In the genomic region with DNA sequence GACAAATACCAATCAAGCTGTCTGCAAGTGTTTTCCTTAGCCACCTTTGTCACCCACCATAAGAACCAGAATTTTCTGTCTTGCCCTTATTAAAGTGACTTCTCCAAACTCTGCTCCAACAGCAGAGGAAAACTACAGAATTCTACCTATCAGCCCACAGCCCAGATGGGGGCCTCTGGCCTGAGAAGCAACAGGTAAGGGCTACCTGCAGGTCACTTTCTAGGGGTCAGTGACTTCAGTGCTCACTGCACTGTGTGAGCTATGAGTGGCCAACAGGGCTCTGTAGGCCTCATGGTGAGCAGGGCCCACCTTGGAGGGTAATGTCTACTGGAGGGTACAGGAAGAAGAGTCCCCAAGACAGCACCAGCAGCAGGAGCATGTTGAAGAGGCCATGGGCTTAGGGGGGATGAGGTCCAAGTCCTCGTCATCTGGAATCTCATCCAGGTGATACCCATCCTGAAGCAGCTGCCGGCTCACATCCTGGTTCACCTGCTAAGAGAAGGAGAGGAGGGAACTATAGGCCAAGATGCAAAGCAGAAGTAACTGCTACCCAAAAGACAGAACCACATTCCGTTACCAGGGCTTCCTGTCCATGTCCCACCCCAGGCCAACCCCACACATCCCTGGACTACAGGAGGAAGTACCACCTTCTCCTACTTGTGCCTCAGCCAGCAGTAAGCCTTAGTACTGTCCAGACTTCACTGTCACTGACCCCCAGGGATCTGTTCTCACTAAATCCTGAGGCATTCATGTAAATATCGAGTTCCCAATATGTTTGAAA, we compare ENCODE assay signal across 13 cellular contexts. TPM values are rescaled to one million over a fixed set of nuclear protein-coding genes. Genes with fewer than 3 reads are reported as not detected.
DNase-seq lines count a peak whose midpoint lies in the region; ATAC-seq and TF ChIP-seq lines count a peak whose summit lies in the region.
"Had no signal": no experiment of that assay in that cellular context is flagged by ENCODE, and none has a peak within 500 bp of the region (broad histone marks: within the 10 kb centered on the region; RNA-seq: fewer than 3 reads in every experiment).

No MANE protein-coding gene starts in this region.

- H3K9ac ChIP-seq in HCT116 (ENCODE audit: low read length): no peak overlapping the region

- peaks cover 19% of the 10 kb centered on the region for H3K79me2 ChIP-seq in HCT116 (ENCODE audit: insufficient read depth, low read length)

- CTCF ChIA-PET in activated CD4-positive, alpha-beta T cell treated with anti-CD3 and anti-CD28 coated beads for 36 hours (lab: Charles Lee): interaction anchor here (0.7 to 6.1 kb wide), 50 partner anchors 8 to 362 kb away, joined by 3 to 64 read pairs (median 5); partner anchors contain the start of genes ARID3B, COX5A, CPLX3 and MPI
- CTCF ChIA-PET in HCT116 (lab: Charles Lee): interaction anchor here (0.7 to 2.5 kb wide), 24 partner anchors 7 to 406 kb away, joined by 3 to 32 read pairs (median 5); partner anchors contain the start of genes MPI, SCAMP2 and ULK3

- H3K4me1 ChIP-seq in HCT116 (ENCODE audit: control insufficient read depth in 1 of 2, insufficient read depth in 2 of 2, low read length in 2 of 2) (peaks cover 8 to 15% of the 10 kb centered on the region in 2 experiments; a peak in 2 of 4 replicates), spleen (peaks cover 26 to 92% (median 81%) of the 10 kb centered on the region in 6 donors)

- H3K9me3 ChIP-seq in HCT116 (ENCODE audit: control insufficient read depth in 1 of 2, insufficient read depth in 1 of 2, low read depth in 1 of 2, low read length in 2 of 2): no peaks in the 10 kb centered on the region
- H3K9me3 ChIP-seq in spleen: no peaks in the 10 kb centered on the region

- H3K4me2 ChIP-seq in HCT116 (ENCODE audit: low read length): no peak overlapping the region

- no peak overlapping the region for H3K4me3 Mint-ChIP-seq in activated CD4-positive, alpha-beta T cell treated with anti-CD3 and anti-CD28 coated beads for 36 hours
- H3K4me3 Mint-ChIP-seq in activated T-helper 1 cell treated with anti-CD3 and anti-CD28 coated beads, Interleukin-12 subunit alpha, Interleukin-12 subunit beta, Interleukin-2, Interleukin-4 antibody, amounts not matched to agents 30 ng/mL and 10 ng/mL and 1 ng/mL, durations not matched to agents 14 hours and 24 hours and 36 hours: no peak overlapping the region
- H3K4me3 Mint-ChIP-seq: activated naive CD8-positive, alpha-beta T cell; WTC11 had no signal

- RAD21 ChIA-PET in HCT116 (lab: Charles Lee; ENCODE audit: low non-redundant PET in 1 of 2, low total read pairs in 2 of 2, uncharacterized antibody in 2 of 2, unreplicated experiment in 2 of 2): interaction anchor here (0.6 to 1.1 kb wide), 5 partner anchors 18 to 132 kb away, joined by 3 to 5 read pairs (median 3); partner anchors contain the start of gene ULK3 (in 1 of the 2)

- DNase-seq in activated CD4-positive, alpha-beta T cell treated with anti-CD3 and anti-CD28 coated beads for 36 hours: no peak
- DNase-seq in activated CD4-positive, alpha-beta T cell treated with anti-CD3 and anti-CD28 coated beads for 4 hours: no peak
- DNase-seq in HCT116 (ENCODE audit: low read depth, low spot score) (no peak), spleen (peak; percentile 63), GM19238 (ENCODE audit: insufficient read length, low spot score) (no peak), SHP77 treated with DMSO at 0.1 percent for 48 hours (lab: John Stamatoyannopoulos, UW) (no peak)
- no peak for DNase-seq in activated T-helper 1 cell treated with anti-CD3 and anti-CD28 coated beads, Interleukin-12 subunit alpha, Interleukin-12 subunit beta, Interleukin-2, Interleukin-4 antibody, amounts not matched to agents 30 ng/mL and 10 ng/mL and 1 ng/mL, durations not matched to agents 14 hours and 24 hours and 36 hours (ENCODE audit: low spot score)
- DNase-seq: kidney, occipital lobe had no signal

- H3K4me1 Mint-ChIP-seq in activated CD4-positive, alpha-beta T cell treated with anti-CD3 and anti-CD28 coated beads for 36 hours: peaks cover 40% of the 10 kb centered on the region
- peaks cover 56% of the 10 kb centered on the region for H3K4me1 Mint-ChIP-seq in activated T-helper 1 cell treated with anti-CD3 and anti-CD28 coated beads, Interleukin-12 subunit alpha, Interleukin-12 subunit beta, Interleukin-2, Interleukin-4 antibody, amounts not matched to agents 30 ng/mL and 10 ng/mL and 1 ng/mL, durations not matched to agents 14 hours and 24 hours and 36 hours (ENCODE audit: low read depth)

- 54 to 75% (median 59%) methylated on average over 4 of the region's 4 CpGs for WGBS in spleen, 5 donors

- H3K27ac Mint-ChIP-seq in activated CD4-positive, alpha-beta T cell treated with anti-CD3 and anti-CD28 coated beads for 36 hours: peak overlapping the region; percentile 47
- H3K27ac Mint-ChIP-seq in activated T-helper 1 cell treated with anti-CD3 and anti-CD28 coated beads, Interleukin-12 subunit alpha, Interleukin-12 subunit beta, Interleukin-2, Interleukin-4 antibody, amounts not matched to agents 30 ng/mL and 10 ng/mL and 1 ng/mL, durations not matched to agents 14 hours and 24 hours and 36 hours: peak overlapping the region; percentile 15
- H3K27ac Mint-ChIP-seq: activated naive CD8-positive, alpha-beta T cell had no signal

- H3K4me3 ChIP-seq in HCT116 (replicated peaks in 1 of 2; ENCODE audit: low read depth in 1 of 2, low read length in 2 of 2) (no peak overlapping the region), spleen (no peak overlapping the region)

- no peak for ATAC-seq in activated CD4-positive, alpha-beta T cell treated with anti-CD3 and anti-CD28 coated beads for 36 hours
- ATAC-seq in HCT116 (no peak), GM19324 (IDR thresholded peaks at IDR 0.05; ENCODE audit: low FRiP score, unreplicated experiment) (no peak)

- peaks cover 44% of the 10 kb centered on the region for H3K36me3 Mint-ChIP-seq in activated CD4-positive, alpha-beta T cell treated with anti-CD3 and anti-CD28 coated beads for 36 hours (ENCODE audit: low read depth)
- H3K36me3 Mint-ChIP-seq in activated T-helper 1 cell treated with anti-CD3 and anti-CD28 coated beads, Interleukin-12 subunit alpha, Interleukin-12 subunit beta, Interleukin-2, Interleukin-4 antibody, amounts not matched to agents 30 ng/mL and 10 ng/mL and 1 ng/mL, durations not matched to agents 14 hours and 24 hours and 36 hours (ENCODE audit: low read depth): peaks cover 38% of the 10 kb centered on the region

- no peaks in the 10 kb centered on the region for H3K27me3 ChIP-seq in HCT116 (ENCODE audit: insufficient read depth, low read length)
- H3K27me3 ChIP-seq in spleen (replicated peaks in 1 of 7): no peaks in the 10 kb centered on the region

- no TSS peak for BruUV-seq in HCT116 (replicated peaks; lab: Mats Ljungman, UMichigan)

- POLR2A ChIA-PET in activated CD4-positive, alpha-beta T cell treated with anti-CD3 and anti-CD28 coated beads for 36 hours (lab: Charles Lee): no interaction called here
- POLR2A ChIA-PET in HCT116 (lab: Charles Lee): interaction anchor here (1.1 to 1.4 kb wide), 2 partner anchors 8 to 35 kb away, joined by 3 to 5 read pairs; partner anchors contain the start of gene COX5A

- no peaks in the 10 kb centered on the region for H3K27me3 Mint-ChIP-seq in activated CD4-positive, alpha-beta T cell treated with anti-CD3 and anti-CD28 coated beads for 36 hours
- H3K27me3 Mint-ChIP-seq in activated T-helper 1 cell treated with anti-CD3 and anti-CD28 coated beads, Interleukin-12 subunit alpha, Interleukin-12 subunit beta, Interleukin-2, Interleukin-4 antibody, amounts not matched to agents 30 ng/mL and 10 ng/mL and 1 ng/mL, durations not matched to agents 14 hours and 24 hours and 36 hours (ENCODE audit: insufficient read depth): no peaks in the 10 kb centered on the region
- H3K27me3 Mint-ChIP-seq: activated naive CD8-positive, alpha-beta T cell had no signal

- intact Hi-C loops in activated CD4-positive, alpha-beta T cell treated with anti-CD3 and anti-CD28 coated beads for 36 hours (cut with DNase I, micrococcal nuclease): loop anchor here in 1 of 2 experiments (5.0 kb wide), 2 partner anchors 265 to 285 kb away; partner anchors contain the start of gene CLK3
- intact Hi-C loops in HCT116 (cut with micrococcal nuclease): no loop called here
- intact Hi-C loops in activated T-helper 1 cell treated with anti-CD3 and anti-CD28 coated beads, Interleukin-12 subunit alpha, Interleukin-12 subunit beta, Interleukin-2, Interleukin-4 antibody, amounts not matched to agents 30 ng/mL and 10 ng/mL and 1 ng/mL, durations not matched to agents 14 hours and 24 hours and 36 hours (cut with micrococcal nuclease): no loop called here
- intact Hi-C loops in spleen (cut with DNase I; ENCODE audit: low total_unique reads): loop anchor here (5.0 kb wide), 1 partner anchor 60 kb away; the partner anchor contains the start of gene ULK3

- H3K9me2 ChIP-seq in HCT116 (ENCODE audit: insufficient read depth): no peaks in the 10 kb centered on the region

- TF ChIP-seq CTCF in HCT116 (IDR thresholded peaks at IDR 0.05 in 2 of 3, conservative IDR thresholded peaks at IDR 0.05 in 1 of 3; ENCODE audit: borderline replicate concordance in 1 of 3, insufficient read depth in 1 of 3, low read depth in 2 of 3, low read length in 2 of 3) (no peak), spleen (IDR thresholded peaks at IDR 0.05 in 8 of 11, conservative IDR thresholded peaks at IDR 0.05 in 3 of 11) (no peak)

- H3K36me3 ChIP-seq in HCT116 (ENCODE audit: control insufficient read depth in 1 of 2, insufficient read depth in 2 of 2, low read length in 2 of 2) (peaks cover 11 to 35% of the 10 kb centered on the region in 2 experiments; a peak in 3 of 4 replicates), spleen (peaks cover 0 to 75% (median 52%) of the 10 kb centered on the region in 6 donors)

- no peaks in the 10 kb centered on the region; the same call in 1 of the 2 replicates for H4K20me1 ChIP-seq in HCT116 (ENCODE audit: insufficient read depth)

- TF ChIP-seq POLR2A in HCT116 (IDR thresholded peaks at IDR 0.05; ENCODE audit: borderline replicate concordance, extremely low read depth, insufficient read depth, insufficient read length): no peak
- TF ChIP-seq POLR2A in spleen (IDR thresholded peaks at IDR 0.05): no peak

- no peaks in the 10 kb centered on the region for H3K9me3 Mint-ChIP-seq in activated CD4-positive, alpha-beta T cell treated with anti-CD3 and anti-CD28 coated beads for 36 hours (ENCODE audit: low read depth)
- H3K9me3 Mint-ChIP-seq in activated T-helper 1 cell treated with anti-CD3 and anti-CD28 coated beads, Interleukin-12 subunit alpha, Interleukin-12 subunit beta, Interleukin-2, Interleukin-4 antibody, amounts not matched to agents 30 ng/mL and 10 ng/mL and 1 ng/mL, durations not matched to agents 14 hours and 24 hours and 36 hours: no peaks in the 10 kb centered on the region
- H3K9me3 Mint-ChIP-seq: WTC11 had no signal

- TF ChIP-seq RAD21 in HCT116 (IDR thresholded peaks at IDR 0.05; ENCODE audit: low read depth): no peak

- H3K27ac ChIP-seq in HCT116 (ENCODE audit: low read depth, low read length): 0 out of 2 replicates have a peak overlapping the region, but pooled peaks have one; percentile 1
- peak overlapping the region in 4 of 8 donors; percentile 2 to 65 (median 54) for H3K27ac ChIP-seq in spleen
- H3K27ac ChIP-seq: C4-2B had no signal

- H2AFZ ChIP-seq in HCT116 (ENCODE audit: low read depth, low read length, poor library complexity, severe bottlenecking): no peak overlapping the region

RNA-seq across cellular contexts. Expression of gene FAM219B, which starts 4.2 kb away (rescaled TPM):
- 10 to 100 TPM; 39.3 to 49.7 TPM for total RNA-seq in activated CD4-positive, alpha-beta T cell treated with anti-CD3 and anti-CD28 coated beads for 36 hours
- total RNA-seq in HCT116 (2021; ENCODE audit: unreplicated experiment) (64.3 TPM), spleen (100 to 1,000 TPM in 1 of 7 donors, 10 to 100 TPM in 6; 54.6 to 103 (median 69.8) TPM)
- polyA plus RNA-seq in HCT116 (2012): 27.5 and 35.6 TPM in 2 replicates
- total RNA-seq in activated T-helper 1 cell treated with anti-CD3 and anti-CD28 coated beads, Interleukin-12 subunit alpha, Interleukin-12 subunit beta, Interleukin-2, Interleukin-4 antibody, amounts not matched to agents 30 ng/mL and 10 ng/mL and 1 ng/mL, durations not matched to agents 14 hours and 24 hours and 36 hours: 72.6 and 73.2 TPM in 2 replicates
- 10 to 100 TPM; 18.6 to 31.3 (median 20.1) TPM for polyA plus RNA-seq in spleen

RNA-seq across cellular contexts. Expression of gene MPI, which starts 12.6 kb away (rescaled TPM):
- 10 to 100 TPM; 75.7 to 93.3 TPM for total RNA-seq in activated CD4-positive, alpha-beta T cell treated with anti-CD3 and anti-CD28 coated beads for 36 hours
- 49.7 TPM for total RNA-seq in HCT116 (2021; ENCODE audit: unreplicated experiment)
- 80.3 and 100 TPM in 2 replicates for polyA plus RNA-seq in HCT116 (2012)
- 57.7 and 62.8 TPM in 2 replicates for total RNA-seq in activated T-helper 1 cell treated with anti-CD3 and anti-CD28 coated beads, Interleukin-12 subunit alpha, Interleukin-12 subunit beta, Interleukin-2, Interleukin-4 antibody, amounts not matched to agents 30 ng/mL and 10 ng/mL and 1 ng/mL, durations not matched to agents 14 hours and 24 hours and 36 hours
- 10 to 100 TPM; 25.6 to 49.9 (median 41.0) TPM for total RNA-seq in spleen
- polyA plus RNA-seq in spleen: 10 to 100 TPM; 16.4 to 29.6 (median 20.5) TPM

RNA-seq across cellular contexts. Expression of gene SCAMP2, which starts 29.3 kb away (rescaled TPM):
- 10 to 100 TPM; 61.6 to 83.4 TPM for total RNA-seq in activated CD4-positive, alpha-beta T cell treated with anti-CD3 and anti-CD28 coated beads for 36 hours
- total RNA-seq in HCT116 (2021; ENCODE audit: unreplicated experiment): 55.8 TPM
- 58.1 and 68.0 TPM in 2 replicates for polyA plus RNA-seq in HCT116 (2012)
- 93.7 and 103 TPM in 2 replicates for total RNA-seq in activated T-helper 1 cell treated with anti-CD3 and anti-CD28 coated beads, Interleukin-12 subunit alpha, Interleukin-12 subunit beta, Interleukin-2, Interleukin-4 antibody, amounts not matched to agents 30 ng/mL and 10 ng/mL and 1 ng/mL, durations not matched to agents 14 hours and 24 hours and 36 hours
- total RNA-seq in spleen: 100 to 1,000 TPM in 5 of 7 donors, 10 to 100 TPM in 2; 84.3 to 129 (median 113) TPM
- polyA plus RNA-seq in spleen: 10 to 100 TPM; 34.7 to 48.1 (median 38.5) TPM

RNA-seq across cellular contexts. Expression of gene COX5A, which starts 35.4 kb away (rescaled TPM):
- 100 to 1,000 TPM; 313 to 319 TPM for total RNA-seq in activated CD4-positive, alpha-beta T cell treated with anti-CD3 and anti-CD28 coated beads for 36 hours
- 307 TPM for total RNA-seq in HCT116 (2021; ENCODE audit: unreplicated experiment)
- polyA plus RNA-seq in HCT116 (2012): 290 and 419 TPM in 2 replicates
- 273 and 290 TPM in 2 replicates for total RNA-seq in activated T-helper 1 cell treated with anti-CD3 and anti-CD28 coated beads, Interleukin-12 subunit alpha, Interleukin-12 subunit beta, Interleukin-2, Interleukin-4 antibody, amounts not matched to agents 30 ng/mL and 10 ng/mL and 1 ng/mL, durations not matched to agents 14 hours and 24 hours and 36 hours
- total RNA-seq in spleen: 100 to 1,000 TPM in 4 of 7 donors, 10 to 100 TPM in 3; 83.2 to 122 (median 108) TPM
- 100 to 1,000 TPM; 142 to 247 (median 221) TPM for polyA plus RNA-seq in spleen

RNA-seq across cellular contexts. Expression of gene RPP25, which starts 54.1 kb away (rescaled TPM):
- 1 to 10 TPM; 5.4 to 6.2 TPM for total RNA-seq in activated CD4-positive, alpha-beta T cell treated with anti-CD3 and anti-CD28 coated beads for 36 hours
- total RNA-seq in HCT116 (2021; ENCODE audit: unreplicated experiment) (5.9 TPM), spleen (10 to 100 TPM in 6 of 7 donors, 1 to 10 TPM in 1; 7.9 to 18.9 (median 15.4) TPM)
- 2.2 and 3.1 TPM in 2 replicates for polyA plus RNA-seq in HCT116 (2012)
- 13.3 and 15.3 TPM in 2 replicates for total RNA-seq in activated T-helper 1 cell treated with anti-CD3 and anti-CD28 coated beads, Interleukin-12 subunit alpha, Interleukin-12 subunit beta, Interleukin-2, Interleukin-4 antibody, amounts not matched to agents 30 ng/mL and 10 ng/mL and 1 ng/mL, durations not matched to agents 14 hours and 24 hours and 36 hours
- 10 to 100 TPM in 2 of 3 donors, 1 to 10 TPM in 1; 4.6 to 11.4 (median 10.9) TPM for polyA plus RNA-seq in spleen
